Comparison of ENCODE assay signal across 4 cellular contexts in genomic region chr7:55868989-55869388, GRCh38. TPM values are rescaled to one million over a fixed set of nuclear protein-coding genes. Genes with fewer than 3 reads are reported as not detected.
"Had no signal": no experiment of that assay in that cellular context is flagged by ENCODE, and none has a peak within 500 bp of the region (broad histone marks: within the 10 kb centered on the region; RNA-seq: fewer than 3 reads in every experiment).

No MANE protein-coding gene starts in this region.

RNA-seq across cellular contexts. Expression of gene SEPTIN14, which starts 6.4 kb away (rescaled TPM):
- total RNA-seq: HT-29, HT1080, IMR-90 had no signal
- polyA plus RNA-seq: IgD-negative memory B cell, IMR-90 had no signal
